14 cellular contexts compared by ENCODE assay signal in genomic region chr16:1221628-1222552, GRCh38. TPM values are rescaled to one million over a fixed set of nuclear protein-coding genes. Genes with fewer than 3 reads are reported as not detected.
"Had no signal": no experiment of that assay in that cellular context is flagged by ENCODE, and none has a peak within 500 bp of the region (broad histone marks: within the 10 kb centered on the region; RNA-seq: fewer than 3 reads in every experiment).

No MANE protein-coding gene starts in this region.

- ATAC-seq: lower lobe of right lung; naive thymus-derived CD8-positive, alpha-beta T cell; right cardiac atrium; stimulated activated naive B cell treated with anti-CD40 and anti-IgM and Interleukin-4, amounts not matched to agents 10 μg/mL and 1 μg/mL and 100 μg/mL, for 72 hours had no signal

- H3K9me3 ChIP-seq: lower lobe of right lung had no signal

- H3K36me3 ChIP-seq: lower lobe of right lung had no signal

- H3K4me1 ChIP-seq: lower lobe of right lung had no signal

- H3K27ac ChIP-seq: coronary artery, lower lobe of right lung had no signal

- H3K4me3 ChIP-seq: coronary artery, lower lobe of right lung had no signal

- DNase-seq: activated CD4-positive, alpha-beta T cell treated with anti-CD3 and anti-CD28 coated beads, Interleukin-2, amount 10 ng/mL, durations not matched to agents 24 days and 14 days; activated naive CD4-positive, alpha-beta T cell treated with Interleukin-2 at 50 U/mL for 16 hours; effector CD4-positive, alpha-beta T cell; hippocampal formation; lower lobe of right lung; midbrain; naive thymus-derived CD8-positive, alpha-beta T cell; stimulated activated CD4-positive, alpha-beta T cell treated with anti-CD3 and anti-CD28 coated beads, Interleukin-2, amount 100 ng/mL, for 24 hours; stimulated activated naive B cell treated with anti-CD40 and anti-IgM and Interleukin-4, amounts not matched to agents 10 μg/mL and 1 μg/mL and 100 μg/mL, for 72 hours; SW 1271 had no signal

RNA-seq across cellular contexts. Expression of gene TPSG1, which starts 3.2 kb away (rescaled TPM):
- total RNA-seq: activated CD4-positive, alpha-beta T cell treated with anti-CD3 and anti-CD28 coated beads, Interleukin-2, amount 10 ng/mL, durations not matched to agents 24 days and 14 days; cardiac septum; fibroblast of lung; naive thymus-derived CD8-positive, alpha-beta T cell had no signal
- polyA plus RNA-seq: fibroblast of lung; naive thymus-derived CD8-positive, alpha-beta T cell; right cardiac atrium had no signal

RNA-seq across cellular contexts. Expression of gene TPSB2, which starts 8.1 kb away (rescaled TPM):
- total RNA-seq: activated CD4-positive, alpha-beta T cell treated with anti-CD3 and anti-CD28 coated beads, Interleukin-2, amount 10 ng/mL, durations not matched to agents 24 days and 14 days; fibroblast of lung; naive thymus-derived CD8-positive, alpha-beta T cell had no signal
- polyA plus RNA-seq: fibroblast of lung; naive thymus-derived CD8-positive, alpha-beta T cell had no signal

RNA-seq across cellular contexts. Expression of gene TPSAB1, which starts 18.6 kb away (rescaled TPM):
- total RNA-seq: activated CD4-positive, alpha-beta T cell treated with anti-CD3 and anti-CD28 coated beads, Interleukin-2, amount 10 ng/mL, durations not matched to agents 24 days and 14 days; fibroblast of lung; naive thymus-derived CD8-positive, alpha-beta T cell had no signal
- polyA plus RNA-seq: fibroblast of lung; naive thymus-derived CD8-positive, alpha-beta T cell had no signal

RNA-seq across cellular contexts. Expression of gene TPSD1, which starts 34.0 kb away (rescaled TPM):
- total RNA-seq: activated CD4-positive, alpha-beta T cell treated with anti-CD3 and anti-CD28 coated beads, Interleukin-2, amount 10 ng/mL, durations not matched to agents 24 days and 14 days; cardiac septum; fibroblast of lung; naive thymus-derived CD8-positive, alpha-beta T cell had no signal
- polyA plus RNA-seq: fibroblast of lung; naive thymus-derived CD8-positive, alpha-beta T cell had no signal
